Comparison of ENCODE assay signal across 1 cellular context in the genomic region with DNA sequence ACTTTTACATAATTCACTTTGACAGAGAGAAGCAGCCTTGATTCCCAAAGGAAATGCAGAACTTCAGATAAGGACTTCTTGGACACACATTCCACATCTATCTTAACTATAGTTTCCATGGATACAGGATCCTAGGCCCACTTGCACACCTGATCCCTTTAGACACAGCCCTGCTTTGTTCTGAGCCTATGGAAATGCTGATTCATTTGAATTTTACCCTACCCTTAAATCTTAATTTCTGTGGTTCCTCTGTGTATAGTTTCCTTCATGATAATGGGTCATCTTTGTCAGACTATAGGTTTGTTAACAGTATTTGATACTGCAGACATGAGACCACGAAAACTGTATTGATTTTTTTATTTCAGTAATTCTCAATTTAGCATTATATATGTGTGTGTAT.
TF ChIP-seq lines count a peak whose summit lies in the region.

No MANE protein-coding gene starts in this region.

TF ChIP-seq in K562, 482 proteins besides CTCF, POLR2A, EP300 and RAD21 (continued from another document):
- TF ChIP-seq, protein P1, sequence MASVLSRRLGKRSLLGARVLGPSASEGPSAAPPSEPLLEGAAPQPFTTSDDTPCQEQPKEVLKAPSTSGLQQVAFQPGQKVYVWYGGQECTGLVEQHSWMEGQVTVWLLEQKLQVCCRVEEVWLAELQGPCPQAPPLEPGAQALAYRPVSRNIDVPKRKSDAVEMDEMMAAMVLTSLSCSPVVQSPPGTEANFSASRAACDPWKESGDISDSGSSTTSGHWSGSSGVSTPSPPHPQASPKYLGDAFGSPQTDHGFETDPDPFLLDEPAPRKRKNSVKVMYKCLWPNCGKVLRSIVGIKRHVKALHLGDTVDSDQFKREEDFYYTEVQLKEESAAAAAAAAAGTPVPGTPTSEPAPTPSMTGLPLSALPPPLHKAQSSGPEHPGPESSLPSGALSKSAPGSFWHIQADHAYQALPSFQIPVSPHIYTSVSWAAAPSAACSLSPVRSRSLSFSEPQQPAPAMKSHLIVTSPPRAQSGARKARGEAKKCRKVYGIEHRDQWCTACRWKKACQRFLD (CRISPR knock-in tag; IDR thresholded peaks at IDR 0.05): no peak
- TF ChIP-seq, protein P2, sequence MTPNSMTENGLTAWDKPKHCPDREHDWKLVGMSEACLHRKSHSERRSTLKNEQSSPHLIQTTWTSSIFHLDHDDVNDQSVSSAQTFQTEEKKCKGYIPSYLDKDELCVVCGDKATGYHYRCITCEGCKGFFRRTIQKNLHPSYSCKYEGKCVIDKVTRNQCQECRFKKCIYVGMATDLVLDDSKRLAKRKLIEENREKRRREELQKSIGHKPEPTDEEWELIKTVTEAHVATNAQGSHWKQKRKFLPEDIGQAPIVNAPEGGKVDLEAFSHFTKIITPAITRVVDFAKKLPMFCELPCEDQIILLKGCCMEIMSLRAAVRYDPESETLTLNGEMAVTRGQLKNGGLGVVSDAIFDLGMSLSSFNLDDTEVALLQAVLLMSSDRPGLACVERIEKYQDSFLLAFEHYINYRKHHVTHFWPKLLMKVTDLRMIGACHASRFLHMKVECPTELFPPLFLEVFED (CRISPR knock-in tag; conservative IDR thresholded peaks at IDR 0.05): no peak
- TF ChIP-seq, protein P3, sequence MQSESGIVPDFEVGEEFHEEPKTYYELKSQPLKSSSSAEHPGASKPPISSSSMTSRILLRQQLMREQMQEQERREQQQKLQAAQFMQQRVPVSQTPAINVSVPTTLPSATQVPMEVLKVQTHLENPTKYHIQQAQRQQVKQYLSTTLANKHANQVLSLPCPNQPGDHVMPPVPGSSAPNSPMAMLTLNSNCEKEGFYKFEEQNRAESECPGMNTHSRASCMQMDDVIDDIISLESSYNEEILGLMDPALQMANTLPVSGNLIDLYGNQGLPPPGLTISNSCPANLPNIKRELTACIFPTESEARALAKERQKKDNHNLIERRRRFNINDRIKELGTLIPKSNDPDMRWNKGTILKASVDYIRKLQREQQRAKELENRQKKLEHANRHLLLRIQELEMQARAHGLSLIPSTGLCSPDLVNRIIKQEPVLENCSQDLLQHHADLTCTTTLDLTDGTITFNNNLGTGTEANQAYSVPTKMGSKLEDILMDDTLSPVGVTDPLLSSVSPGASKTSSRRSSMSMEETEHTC (IDR thresholded peaks at IDR 0.05): no peak
- TF ChIP-seq NR1H2 (CRISPR knock-in tag; IDR thresholded peaks at IDR 0.05): no peak
